Comparison of ENCODE assay signal across 5 cellular contexts in genomic region chr5:105330185-105330584, GRCh38.
"Had no signal": no experiment of that assay in that cellular context is flagged by ENCODE, and none has a peak within 500 bp of the region (broad histone marks: within the 10 kb centered on the region; RNA-seq: fewer than 3 reads in every experiment).

No MANE protein-coding gene starts in this region.

- DNase-seq: KBM-7, KG1 had no signal

- H3K27ac ChIP-seq: HL-60, KMS-11 had no signal

- H3K9ac ChIP-seq: KMS-11 had no signal

- FAIRE-seq: HTR-8/SVneo had no signal

- H3K4me2 ChIP-seq: KMS-11 had no signal
